In genomic region chr3:134148534-134148933, GRCh38 we compare ENCODE assay signal across 20 cellular contexts.
DNase-seq lines count a peak whose midpoint lies in the region; ATAC-seq, FAIRE-seq and TF ChIP-seq lines count a peak whose summit lies in the region.
"Had no signal": no experiment of that assay in that cellular context is flagged by ENCODE, and none has a peak within 500 bp of the region (broad histone marks: within the 10 kb centered on the region; RNA-seq: fewer than 3 reads in every experiment).

No MANE protein-coding gene starts in this region.

- ATAC-seq in HepG2 (no peak), gastrocnemius medialis (no peak)
- ATAC-seq: GM12878, GM23338 had no signal

- no TSS peak for BruUV-seq in HepG2 (replicated peaks; lab: Mats Ljungman, UMichigan)

- no peak for FAIRE-seq in HepG2 (lab: Jason Lieb, UNC)
- FAIRE-seq: GM12878 had no signal

- H3K4me3 Mint-ChIP-seq in glutamatergic neuron (ENCODE audit: unreplicated experiment): peak overlapping the region; percentile 9
- H3K4me3 Mint-ChIP-seq: CD4-positive, alpha-beta memory T cell; GM23338 had no signal

- H3K4me3 ChIP-seq in liver (ENCODE audit: low read depth in 1 of 3, low read length in 3 of 3) (no peak overlapping the region), HepG2 (replicated peaks in 1 of 3; ENCODE audit: insufficient read depth in 1 of 3, low read depth in 2 of 3, low read length in 3 of 3) (no peak overlapping the region), gastrocnemius medialis (no peak overlapping the region)
- H3K4me3 ChIP-seq: BLaER1, GM12878, GM23338, SJCRH30 had no signal

- H2AFZ ChIP-seq in HepG2 (ENCODE audit: low read length): no peak overlapping the region
- H2AFZ ChIP-seq: GM23338 had no signal

- H3K9me3 Mint-ChIP-seq in glutamatergic neuron (ENCODE audit: unreplicated experiment): peaks cover 2% of the 10 kb centered on the region
- H3K9me3 Mint-ChIP-seq: GM23338 had no signal

- no peaks in the 10 kb centered on the region for H3K27me3 ChIP-seq in liver (ENCODE audit: control insufficient read depth in 4 of 4, insufficient read depth in 4 of 4, low read length in 3 of 4)
- H3K27me3 ChIP-seq in HepG2 (ENCODE audit: control insufficient read depth in 1 of 2, insufficient read depth in 2 of 2, low read length in 2 of 2): no peaks in the 10 kb centered on the region
- H3K27me3 ChIP-seq in gastrocnemius medialis: no peaks in the 10 kb centered on the region
- H3K27me3 ChIP-seq: BLaER1, SJCRH30 had no signal

- H3K79me2 ChIP-seq in HepG2 (ENCODE audit: insufficient read depth, low read length): no peaks in the 10 kb centered on the region

- DNase-seq in HepG2 (ENCODE audit: low spot score): no peak
- DNase-seq in glutamatergic neuron: no peak
- DNase-seq in NCI-H2081 treated with DMSO at 0.1 percent for 48 hours (lab: John Stamatoyannopoulos, UW): no peak
- no peak for DNase-seq in gastrocnemius medialis
- no peak for DNase-seq in DMS 273 (lab: John Stamatoyannopoulos, UW; ENCODE audit: unreplicated experiment)
- DNase-seq in activated CD8-positive, alpha-beta memory T cell treated with anti-CD3 and anti-CD28 coated beads, Interleukin-2, amount 50 U/mL, for 4 hours: no peak
- DNase-seq: CD4-positive, alpha-beta memory T cell; DMS53; EL; KBM-7; MV-4-11; NCI-H1694 treated with DMSO at 0.1 percent for 48 hours; NCI-H2107; NCI-H524 treated with DMSO at 0.1 percent for 48 hours; SJCRH30 had no signal

- H3K9me3 ChIP-seq in liver (ENCODE audit: control insufficient read depth in 4 of 4, low read length in 3 of 4) (no peaks in the 10 kb centered on the region), HepG2 (ENCODE audit: low read length) (no peaks in the 10 kb centered on the region), gastrocnemius medialis (no peaks in the 10 kb centered on the region)
- H3K9me3 ChIP-seq: BLaER1, SJCRH30 had no signal

- CTCF ChIA-PET in HepG2 (lab: Yijun Ruan, JAX; ENCODE audit: low intra/inter-chr PET ratio, low total read pairs): no interaction called here

- TF ChIP-seq RAD21 in liver (IDR thresholded peaks at IDR 0.05) (no peak), HepG2 (CRISPR knock-in tag; IDR thresholded peaks at IDR 0.05) (no peak)

- no peak for TF ChIP-seq CTCF in liver (IDR thresholded peaks at IDR 0.05; ENCODE audit: low read depth, low read length, missing input control)
- TF ChIP-seq CTCF in HepG2 (CRISPR knock-in tag; IDR thresholded peaks at IDR 0.05): no peak
- TF ChIP-seq CTCF in VCaP (conservative IDR thresholded peaks at IDR 0.05): no peak
- TF ChIP-seq CTCF in glutamatergic neuron (IDR thresholded peaks at IDR 0.05; ENCODE audit: partially characterized antibody, unreplicated experiment): no peak
- no peak for TF ChIP-seq CTCF in gastrocnemius medialis (IDR thresholded peaks at IDR 0.05 in 4 of 5, conservative IDR thresholded peaks at IDR 0.05 in 1 of 5)

- H3K4me2 ChIP-seq in HepG2 (ENCODE audit: low read depth, low read length): no peak overlapping the region
- H3K4me2 ChIP-seq: BLaER1, GM23338 had no signal

- intact Hi-C loops in HepG2 (cut with micrococcal nuclease; ENCODE audit: unreplicated experiment): no loop called here
- intact Hi-C loops in gastrocnemius medialis (cut with DNase I; ENCODE audit: low total_unique reads): no loop called here

- TF ChIP-seq EP300 in HepG2 (IDR thresholded peaks at IDR 0.05; ENCODE audit: low read depth in 2 of 2, low read length in 2 of 2) (no peak), HepG2 (CRISPR knock-in tag; IDR thresholded peaks at IDR 0.05; ENCODE audit: borderline replicate concordance) (no peak)

- H3K4me1 Mint-ChIP-seq in glutamatergic neuron (ENCODE audit: low read depth, unreplicated experiment): no peaks in the 10 kb centered on the region

- WGBS in liver: 96% methylated on average over 3 of the region's 3 CpGs
- WGBS in HepG2 (ENCODE audit: low lambda C conversion rate): 100% methylated on average over 3 of the region's 3 CpGs

- peaks cover 15% of the 10 kb centered on the region for H3K36me3 Mint-ChIP-seq in glutamatergic neuron (ENCODE audit: unreplicated experiment)

- no peak overlapping the region for H3K27ac ChIP-seq in liver (ENCODE audit: low read depth in 1 of 2, low read length in 2 of 2)
- no peak overlapping the region for H3K27ac ChIP-seq in HepG2 (ENCODE audit: extremely low read length, insufficient read depth, low read length)
- H3K27ac ChIP-seq in VCaP: peak overlapping the region; percentile 8; the same call in 1 of the 2 replicates
- H3K27ac ChIP-seq in gastrocnemius medialis: no peak overlapping the region
- H3K27ac ChIP-seq: BLaER1, SJCRH30 had no signal

- peaks cover 0 to 3% (median 0%) of the 10 kb centered on the region in 4 donors for H3K4me1 ChIP-seq in liver (ENCODE audit: control insufficient read depth in 4 of 4, insufficient read depth in 4 of 4, low read length in 3 of 4)
- peaks cover 8% of the 10 kb centered on the region for H3K4me1 ChIP-seq in HepG2 (ENCODE audit: insufficient read depth, low read length)
- no peaks in the 10 kb centered on the region for H3K4me1 ChIP-seq in gastrocnemius medialis

- in situ Hi-C loops in HepG2 (cut with HindIII; ENCODE audit: extremely low pct_ligation_motif_present, low pct_unique_long_range_greater_than_20kb): no loop called here
- in situ Hi-C loops in gastrocnemius medialis (cut with MboI; ENCODE audit: low sequenced_read_pairs in 4 of 4): no loop called here

- no peak for TF ChIP-seq POLR2A in HepG2 (IDR thresholded peaks at IDR 0.05; ENCODE audit: insufficient read depth in 1 of 2, low read depth in 2 of 2, low read length in 2 of 2)
- TF ChIP-seq POLR2A in gastrocnemius medialis (IDR thresholded peaks at IDR 0.05): no peak

- H3K9ac ChIP-seq in liver (ENCODE audit: low read depth in 1 of 2, low read length in 2 of 2) (no peak overlapping the region), HepG2 (ENCODE audit: insufficient read depth, low read depth, low read length) (no peak overlapping the region)
- H3K9ac ChIP-seq: BLaER1 had no signal

- peak overlapping the region; percentile 45 for H3K27ac Mint-ChIP-seq in glutamatergic neuron (ENCODE audit: unreplicated experiment)
- H3K27ac Mint-ChIP-seq: GM23338 had no signal

- peaks cover 0 to 4% (median 1%) of the 10 kb centered on the region in 4 donors for H3K36me3 ChIP-seq in liver (ENCODE audit: control insufficient read depth in 4 of 4, insufficient read depth in 3 of 4, low read depth in 1 of 4, low read length in 3 of 4)
- peaks cover 2 to 8% of the 10 kb centered on the region in 2 experiments; a peak in 2 of 5 replicates for H3K36me3 ChIP-seq in HepG2 (replicated peaks in 1 of 2; ENCODE audit: control insufficient read depth in 1 of 2, insufficient read depth in 2 of 2, low read length in 2 of 2)
- H3K36me3 ChIP-seq in gastrocnemius medialis: no peaks in the 10 kb centered on the region
- H3K36me3 ChIP-seq: BLaER1 had no signal

- H3K27me3 Mint-ChIP-seq in glutamatergic neuron (ENCODE audit: unreplicated experiment): peaks cover 10% of the 10 kb centered on the region
- H3K27me3 Mint-ChIP-seq: CD4-positive, alpha-beta memory T cell had no signal

- no peaks in the 10 kb centered on the region for H4K20me1 ChIP-seq in HepG2 (ENCODE audit: insufficient read depth, low read length)
- H4K20me1 ChIP-seq: BLaER1 had no signal

- POLR2A ChIA-PET in HepG2 (lab: Yijun Ruan, JAX): no interaction called here

TF ChIP-seq in liver, 16 proteins besides CTCF, POLR2A, EP300 and RAD21:
- TF ChIP-seq HNF4A (conservative IDR thresholded peaks at IDR 0.05) (peak; percentile 43 to 63), FOXA1 (IDR thresholded peaks at IDR 0.05) (no peak), RXRA (IDR thresholded peaks at IDR 0.05) (peak in 1 of 2 donors; percentile 56), TAF1 (conservative IDR thresholded peaks at IDR 0.05) (no peak)
- TF ChIP-seq, protein P1, sequence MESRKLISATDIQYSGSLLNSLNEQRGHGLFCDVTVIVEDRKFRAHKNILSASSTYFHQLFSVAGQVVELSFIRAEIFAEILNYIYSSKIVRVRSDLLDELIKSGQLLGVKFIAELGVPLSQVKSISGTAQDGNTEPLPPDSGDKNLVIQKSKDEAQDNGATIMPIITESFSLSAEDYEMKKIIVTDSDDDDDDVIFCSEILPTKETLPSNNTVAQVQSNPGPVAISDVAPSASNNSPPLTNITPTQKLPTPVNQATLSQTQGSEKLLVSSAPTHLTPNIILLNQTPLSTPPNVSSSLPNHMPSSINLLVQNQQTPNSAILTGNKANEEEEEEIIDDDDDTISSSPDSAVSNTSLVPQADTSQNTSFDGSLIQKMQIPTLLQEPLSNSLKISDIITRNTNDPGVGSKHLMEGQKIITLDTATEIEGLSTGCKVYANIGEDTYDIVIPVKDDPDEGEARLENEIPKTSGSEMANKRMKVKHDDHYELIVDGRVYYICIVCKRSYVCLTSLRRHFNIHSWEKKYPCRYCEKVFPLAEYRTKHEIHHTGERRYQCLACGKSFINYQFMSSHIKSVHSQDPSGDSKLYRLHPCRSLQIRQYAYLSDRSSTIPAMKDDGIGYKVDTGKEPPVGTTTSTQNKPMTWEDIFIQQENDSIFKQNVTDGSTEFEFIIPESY (IDR thresholded peaks at IDR 0.05): no peak

TF ChIP-seq in HepG2, 621 proteins besides CTCF, POLR2A, EP300 and RAD21 (continues in another document):
- TF ChIP-seq GMEB1 (CRISPR knock-in tag; IDR thresholded peaks at IDR 0.05; ENCODE audit: borderline replicate concordance): no peak
- TF ChIP-seq FUBP1 (CRISPR knock-in tag; IDR thresholded peaks at IDR 0.05; ENCODE audit: borderline replicate concordance): no peak
